Comparison of ENCODE assay signal across 12 cellular contexts in the genomic region with DNA sequence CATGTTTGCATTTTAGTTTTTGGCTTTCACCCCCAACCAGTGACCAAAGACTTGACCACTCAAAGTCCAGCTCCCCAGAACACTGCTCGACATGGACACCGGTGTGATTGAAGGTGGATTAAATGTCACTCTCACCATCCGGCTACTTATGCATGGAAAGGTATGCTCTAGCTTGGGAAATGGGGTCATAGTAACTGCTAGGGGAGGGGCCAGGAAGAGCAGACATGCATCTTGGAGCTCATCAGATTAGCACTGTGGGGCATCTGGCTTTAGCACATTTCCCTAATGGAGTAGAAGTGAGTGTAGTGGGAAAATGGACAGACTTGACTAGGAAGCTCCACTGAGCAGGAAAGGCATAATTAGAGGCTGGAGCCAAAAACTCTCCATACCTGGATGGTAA. TPM values are rescaled to one million over a fixed set of nuclear protein-coding genes. Genes with fewer than 3 reads are reported as not detected.
DNase-seq lines count a peak whose midpoint lies in the region; ATAC-seq, FAIRE-seq and TF ChIP-seq lines count a peak whose summit lies in the region.
"Had no signal": no experiment of that assay in that cellular context is flagged by ENCODE, and none has a peak within 500 bp of the region (broad histone marks: within the 10 kb centered on the region; RNA-seq: fewer than 3 reads in every experiment).

No MANE protein-coding gene starts in this region.

- H3K27me3 ChIP-seq in DND-41 (ENCODE audit: insufficient read depth, low read length, poor library complexity), result no peaks in the 10 kb centered on the region
- no peaks in the 10 kb centered on the region for H3K27me3 ChIP-seq in MM.1S (replicated peaks; ENCODE audit: insufficient read depth, low read length)
- no peaks in the 10 kb centered on the region for H3K27me3 ChIP-seq in small intestine (ENCODE audit: control insufficient read depth in 2 of 2, insufficient read depth in 2 of 2, low read length in 2 of 2)
- H3K27me3 ChIP-seq: heart right ventricle, neutrophil had no signal

- H3K27ac ChIP-seq in DND-41 (ENCODE audit: low read length) (no peak overlapping the region), MM.1S (ENCODE audit: low read length) (peak overlapping the region; percentile 94), small intestine (ENCODE audit: low read depth in 1 of 2, low read length in 1 of 2) (no peak overlapping the region)

- peaks cover 31% of the 10 kb centered on the region for H3K4me1 Mint-ChIP-seq in central memory CD8-positive, alpha-beta T cell
- peaks cover 30% of the 10 kb centered on the region for H3K4me1 Mint-ChIP-seq in nephron

- no peak for DNase-seq in DND-41
- DNase-seq in MM.1S, result peak; percentile 38
- no peak for DNase-seq in central memory CD8-positive, alpha-beta T cell (ENCODE audit: low spot score in 2 of 2)
- no peak for DNase-seq in DMS53 (lab: John Stamatoyannopoulos, UW)
- no peak for DNase-seq in iPS-NIHi11 (ENCODE audit: low spot score)
- DNase-seq in T1000 (lab: John Stamatoyannopoulos, UW), result no peak
- no peak for DNase-seq in small intestine
- DNase-seq: heart right ventricle, OCI-M1 had no signal

- TF ChIP-seq CTCF in DND-41 (IDR thresholded peaks at IDR 0.05; ENCODE audit: borderline replicate concordance, extremely low read depth, low read length, poor library complexity, severe bottlenecking) (no peak), MM.1S (IDR thresholded peaks at IDR 0.05; ENCODE audit: low read length) (no peak), nephron (IDR thresholded peaks at IDR 0.05; ENCODE audit: unreplicated experiment in 3 of 3) (no peak)

- no peak overlapping the region; the same call in 1 of the 2 replicates for H3K9ac ChIP-seq in DND-41 (ENCODE audit: low read depth, low read length)
- peak overlapping the region; percentile 99 for H3K9ac ChIP-seq in MM.1S (ENCODE audit: low read length)

- no peak overlapping the region for H2AFZ ChIP-seq in DND-41 (ENCODE audit: low read depth, low read length)
- H2AFZ ChIP-seq in MM.1S (ENCODE audit: low read length), result no peak overlapping the region

- no peak for ATAC-seq in DND-41 (ENCODE audit: insufficient read depth, low read depth)
- ATAC-seq in central memory CD8-positive, alpha-beta T cell (replicated peaks; ENCODE audit: extremely low read depth, poor library complexity, severe bottlenecking), result no peak
- ATAC-seq: activated CD4-positive, CD25-positive, alpha-beta regulatory T cell treated with anti-CD3 and anti-CD28 coated beads, Interleukin-2, amount 50 U/mL, for 24 hours; heart right ventricle had no signal

- H3K27me3 Mint-ChIP-seq in central memory CD8-positive, alpha-beta T cell, result no peaks in the 10 kb centered on the region
- H3K27me3 Mint-ChIP-seq in nephron (ENCODE audit: low read depth), result no peaks in the 10 kb centered on the region

- peaks cover 69% of the 10 kb centered on the region for H3K36me3 ChIP-seq in DND-41 (ENCODE audit: insufficient read depth, low read length)
- H3K36me3 ChIP-seq in MM.1S (replicated peaks; ENCODE audit: insufficient read depth, low read length), result peaks cover 13% of the 10 kb centered on the region
- H3K36me3 ChIP-seq in small intestine (ENCODE audit: control insufficient read depth in 2 of 2, insufficient read depth in 2 of 2, low read length in 2 of 2), result peaks cover 29 to 30% of the 10 kb centered on the region in 2 donors

- FAIRE-seq in small intestine (lab: Jason Lieb, UNC), result no peak

- H4K20me1 ChIP-seq in DND-41 (ENCODE audit: insufficient read depth, low read length) (peaks cover 67% of the 10 kb centered on the region), MM.1S (ENCODE audit: insufficient read depth, low read length) (peaks cover 11% of the 10 kb centered on the region)

- peak overlapping the region; percentile 88 for H3K4me3 Mint-ChIP-seq in central memory CD8-positive, alpha-beta T cell
- H3K4me3 Mint-ChIP-seq in nephron, result peak overlapping the region; percentile 97 to 100 (median 99)

- no peaks in the 10 kb centered on the region for H3K9me3 Mint-ChIP-seq in central memory CD8-positive, alpha-beta T cell
- H3K9me3 Mint-ChIP-seq in nephron, result no peaks in the 10 kb centered on the region

- H3K9me3 ChIP-seq in DND-41 (ENCODE audit: insufficient read depth, low read length, severe bottlenecking) (no peaks in the 10 kb centered on the region), MM.1S (replicated peaks; ENCODE audit: insufficient read depth, low read length) (no peaks in the 10 kb centered on the region), small intestine (ENCODE audit: control insufficient read depth, low read depth) (no peaks in the 10 kb centered on the region)
- H3K9me3 ChIP-seq: heart right ventricle, neutrophil had no signal

- peaks cover 77% of the 10 kb centered on the region for H3F3A ChIP-seq in MM.1S (ENCODE audit: insufficient read depth, low read length)

- H3K4me2 ChIP-seq in DND-41 (ENCODE audit: insufficient read depth, low read length) (peak overlapping the region; percentile 69; the same call in 1 of the 2 replicates), MM.1S (ENCODE audit: low read depth, low read length) (peak overlapping the region; percentile 76)

- H3K4me1 ChIP-seq in DND-41 (ENCODE audit: insufficient read depth, low read length) (peaks cover 46% of the 10 kb centered on the region), MM.1S (ENCODE audit: low read length) (peaks cover 29% of the 10 kb centered on the region), small intestine (ENCODE audit: control insufficient read depth in 2 of 2, insufficient read depth in 1 of 2, low read depth in 1 of 2, low read length in 1 of 2) (peaks cover 0 to 4% of the 10 kb centered on the region in 2 donors)

- WGBS in small intestine, 3 donors, result 55 to 61% (median 58%) methylated on average over 3 of the region's 3 CpGs

- no peak overlapping the region for H3K27ac Mint-ChIP-seq in central memory CD8-positive, alpha-beta T cell (ENCODE audit: low read depth)
- peak overlapping the region in 1 of 3 experiments; percentile 82 for H3K27ac Mint-ChIP-seq in nephron

- no peaks in the 10 kb centered on the region for H3K9me2 ChIP-seq in MM.1S (replicated peaks; ENCODE audit: insufficient read depth, low read length)

- H3K36me3 Mint-ChIP-seq in central memory CD8-positive, alpha-beta T cell (ENCODE audit: insufficient read depth), result peaks cover 71% of the 10 kb centered on the region
- H3K36me3 Mint-ChIP-seq in nephron (ENCODE audit: low read depth), result peaks cover 61% of the 10 kb centered on the region

- H3K4me3 ChIP-seq in DND-41 (ENCODE audit: low read depth in 1 of 2, low read length in 2 of 2), result peak overlapping the region in 1 of 2 experiments; percentile 4; a peak in 1 of 4 replicates
- peak overlapping the region; percentile 95 for H3K4me3 ChIP-seq in MM.1S (ENCODE audit: low read length)
- no peak overlapping the region for H3K4me3 ChIP-seq in small intestine (ENCODE audit: low read depth in 1 of 2, low read length in 2 of 2)

- H3K79me2 ChIP-seq in DND-41 (ENCODE audit: insufficient read depth, low read length) (peaks cover 81% of the 10 kb centered on the region), MM.1S (ENCODE audit: low read length) (peaks cover 85% of the 10 kb centered on the region)

RNA-seq across cellular contexts. Expression of gene PCBP2, which starts 2.8 kb away (rescaled TPM):
- polyA plus RNA-seq in small intestine, result 100 to 1,000 TPM; 446 to 528 (median 459) TPM

RNA-seq across cellular contexts. Expression of gene PRR13, which starts 13.2 kb away (rescaled TPM):
- polyA plus RNA-seq in small intestine, result 1,000 to 10,000 TPM in 1 of 3 donors, 100 to 1,000 TPM in 2; 507 to 1,038 (median 901) TPM

RNA-seq across cellular contexts. Expression of gene AMHR2, which starts 31.1 kb away (rescaled TPM):
- under 1 TPM in 2 of 3 donors, not detected in 1; 0.04 to 0.81 TPM for polyA plus RNA-seq in small intestine
- polyA plus RNA-seq: heart right ventricle had no signal

RNA-seq across cellular contexts. Expression of gene MAP3K12, which starts 44.5 kb away (rescaled TPM):
- 1 to 10 TPM in 2 of 3 donors, under 1 TPM in 1; 0.67 to 7.0 (median 1.6) TPM for polyA plus RNA-seq in small intestine

RNA-seq across cellular contexts. Expression of gene TARBP2, which starts 46.4 kb away (rescaled TPM):
- 10 to 100 TPM; 18.9 to 31.0 (median 23.5) TPM for polyA plus RNA-seq in small intestine
